19 cellular contexts compared by ENCODE assay signal in the genomic region with DNA sequence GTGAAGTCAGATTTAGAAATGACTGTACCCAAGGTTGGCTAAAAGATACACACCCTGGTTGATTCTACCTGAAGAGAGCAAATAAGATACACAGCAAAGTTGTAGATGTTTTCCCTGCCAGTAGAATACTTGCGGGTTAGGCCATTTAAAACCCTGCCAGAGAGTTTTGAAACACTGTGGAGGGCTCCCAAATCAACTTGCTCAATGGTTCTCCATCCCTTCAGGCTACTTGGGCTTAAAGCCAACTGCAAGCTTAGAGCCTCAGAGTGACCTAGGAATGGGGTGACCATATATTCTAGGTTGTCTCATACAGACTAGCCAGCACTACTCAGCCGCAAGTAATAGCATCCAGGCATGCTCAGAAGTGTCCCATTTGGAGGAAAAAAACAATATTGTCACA. TPM values are rescaled to one million over a fixed set of nuclear protein-coding genes. Genes with fewer than 3 reads are reported as not detected.
DNase-seq lines count a peak whose midpoint lies in the region; ATAC-seq and TF ChIP-seq lines count a peak whose summit lies in the region.
"Had no signal": no experiment of that assay in that cellular context is flagged by ENCODE, and none has a peak within 500 bp of the region (broad histone marks: within the 10 kb centered on the region; RNA-seq: fewer than 3 reads in every experiment).

No MANE protein-coding gene starts in this region.

- TF ChIP-seq RAD21 in SK-N-SH (IDR thresholded peaks at IDR 0.05; ENCODE audit: low read length): no peak

- DNase-seq in AG09309 (ENCODE audit: low read depth): peak; percentile 46
- no peak for DNase-seq in SK-N-SH
- DNase-seq in Right ventricle myocardium superior: no peak
- DNase-seq in sigmoid colon: peak; percentile 77
- DNase-seq in CD8-positive, alpha-beta memory T cell: no peak
- DNase-seq in COLO668 (lab: John Stamatoyannopoulos, UW; ENCODE audit: unreplicated experiment): no peak
- DNase-seq: caudate nucleus; DMS153; left cardiac atrium; naive thymus-derived CD4-positive, alpha-beta T cell; NCI-H69; RPMI8226; stimulated activated CD4-positive, alpha-beta T cell treated with anti-CD3 and anti-CD28 coated beads, Interleukin-2, amount 100 ng/mL, for 48 hours had no signal

- POLR2A ChIA-PET in SK-N-SH (lab: Yijun Ruan, JAX): no interaction called here
- POLR2A ChIA-PET in CD8-positive, alpha-beta memory T cell (lab: Charles Lee): no interaction called here

- no peaks in the 10 kb centered on the region for H3K9me3 ChIP-seq in SK-N-SH
- H3K9me3 ChIP-seq in sigmoid colon: no peaks in the 10 kb centered on the region
- no peaks in the 10 kb centered on the region for H3K9me3 ChIP-seq in CD8-positive, alpha-beta memory T cell (ENCODE audit: low read length)

- H3K27ac Mint-ChIP-seq in CD8-positive, alpha-beta memory T cell: no peak overlapping the region
- H3K27ac Mint-ChIP-seq: activated naive CD4-positive, alpha-beta T cell treated with anti-CD3 and anti-CD28 coated beads, Interleukin-2, amount 50 U/mL, for 72 hours; naive thymus-derived CD4-positive, alpha-beta T cell had no signal

- H3K36me3 ChIP-seq in SK-N-SH (replicated peaks in 1 of 2; ENCODE audit: control insufficient read depth in 1 of 2, insufficient read depth in 2 of 2, low read length in 1 of 2) (peaks cover 54 to 80% of the 10 kb centered on the region in 2 experiments), sigmoid colon (peaks cover 0 to 42% (median 6%) of the 10 kb centered on the region in 4 donors)
- H3K36me3 ChIP-seq in CD8-positive, alpha-beta memory T cell (ENCODE audit: insufficient read depth, low read length): no peaks in the 10 kb centered on the region

- peaks cover 1 to 34% of the 10 kb centered on the region in 2 donors for H3K27me3 Mint-ChIP-seq in CD8-positive, alpha-beta memory T cell

- H3K4me1 Mint-ChIP-seq in CD8-positive, alpha-beta memory T cell: no peaks in the 10 kb centered on the region
- H3K4me1 Mint-ChIP-seq: naive thymus-derived CD4-positive, alpha-beta T cell had no signal

- no peaks in the 10 kb centered on the region for H3K9me3 Mint-ChIP-seq in CD8-positive, alpha-beta memory T cell

- H2AFZ ChIP-seq in SK-N-SH (ENCODE audit: low read depth): no peak overlapping the region
- H2AFZ ChIP-seq: hepatocyte had no signal

- CTCF ChIA-PET in SK-N-SH (lab: Yijun Ruan, JAX): no interaction called here
- CTCF ChIA-PET in CD8-positive, alpha-beta memory T cell (lab: Charles Lee): interaction anchor here (1.5 kb wide), 1 partner anchor 8 kb away, joined by 4 read pairs; no protein-coding TSS in a partner anchor

- intact Hi-C loops in Right ventricle myocardium superior (cut with DNase I) (no loop called here), sigmoid colon (cut with DNase I) (no loop called here)

- no peak overlapping the region for H3K4me3 Mint-ChIP-seq in CD8-positive, alpha-beta memory T cell
- H3K4me3 Mint-ChIP-seq: naive thymus-derived CD4-positive, alpha-beta T cell had no signal

- H3K4me1 ChIP-seq in SK-N-SH (ENCODE audit: control insufficient read depth in 1 of 2, insufficient read depth in 2 of 2, low read depth in 1 of 2, low read length in 1 of 2) (peaks cover 2 to 63% of the 10 kb centered on the region in 2 experiments), sigmoid colon (peaks cover 0 to 95% (median 68%) of the 10 kb centered on the region in 4 donors)
- H3K4me1 ChIP-seq in CD8-positive, alpha-beta memory T cell (ENCODE audit: insufficient read depth, low read length): no peaks in the 10 kb centered on the region

- peaks cover 49% of the 10 kb centered on the region for H3F3A ChIP-seq in SK-N-SH (replicated peaks; ENCODE audit: insufficient read depth)

- TF ChIP-seq EP300 in SK-N-SH (IDR thresholded peaks at IDR 0.05; ENCODE audit: borderline replicate concordance in 1 of 2, low read depth in 1 of 2, low read length in 1 of 2): no peak
- no peak for TF ChIP-seq EP300 in sigmoid colon (IDR thresholded peaks at IDR 0.05)

- H4K20me1 ChIP-seq in SK-N-SH (ENCODE audit: insufficient read depth): peaks cover 46% of the 10 kb centered on the region

- H3K4me3 ChIP-seq in AG09309 (ENCODE audit: control insufficient read depth, low read depth, low read length) (no peak overlapping the region), SK-N-SH (ENCODE audit: low read depth in 2 of 2, low read length in 1 of 2) (no peak overlapping the region), sigmoid colon (no peak overlapping the region)
- H3K4me3 ChIP-seq in CD8-positive, alpha-beta memory T cell (ENCODE audit: low read length): no peak overlapping the region
- H3K4me3 ChIP-seq: hepatocyte had no signal

- H3K27me3 ChIP-seq in SK-N-SH (ENCODE audit: insufficient read depth): no peaks in the 10 kb centered on the region
- no peaks in the 10 kb centered on the region for H3K27me3 ChIP-seq in sigmoid colon
- H3K27me3 ChIP-seq in CD8-positive, alpha-beta memory T cell (ENCODE audit: insufficient read depth, low read length, poor library complexity, severe bottlenecking): no peaks in the 10 kb centered on the region
- H3K27me3 ChIP-seq: hepatocyte had no signal

- TF ChIP-seq CTCF in AG09309 (IDR thresholded peaks at IDR 0.05; ENCODE audit: control insufficient read depth, insufficient read depth, low read depth, low read length, missing control alignments): no peak
- no peak for TF ChIP-seq CTCF in SK-N-SH (IDR thresholded peaks at IDR 0.05)
- TF ChIP-seq CTCF in sigmoid colon (IDR thresholded peaks at IDR 0.05): no peak

- H3K9ac ChIP-seq in SK-N-SH: no peak overlapping the region
- H3K9ac ChIP-seq: KMS-11 had no signal

- H3K36me3 Mint-ChIP-seq in CD8-positive, alpha-beta memory T cell: no peaks in the 10 kb centered on the region
- H3K36me3 Mint-ChIP-seq: naive thymus-derived CD4-positive, alpha-beta T cell had no signal

- no peaks in the 10 kb centered on the region for H3K9me2 ChIP-seq in SK-N-SH

- no peak for TF ChIP-seq POLR2A in sigmoid colon (IDR thresholded peaks at IDR 0.05)

- H3K4me2 ChIP-seq in SK-N-SH: peak overlapping the region; percentile 36; the same call in 1 of the 2 replicates
- H3K4me2 ChIP-seq: hepatocyte, KMS-11 had no signal

- H3K27ac ChIP-seq in SK-N-SH (ENCODE audit: low read depth in 2 of 2, low read length in 1 of 2) (peak overlapping the region; percentile 29 to 41; a peak in 2 of 4 replicates), sigmoid colon (peak overlapping the region in 3 of 4 donors; percentile 35 to 97 (median 94))
- no peak overlapping the region for H3K27ac ChIP-seq in CD8-positive, alpha-beta memory T cell (ENCODE audit: low read depth, low read length)
- H3K27ac ChIP-seq: hepatocyte, KMS-11 had no signal

- H3K79me2 ChIP-seq in SK-N-SH (ENCODE audit: insufficient read depth): peaks cover 98% of the 10 kb centered on the region
- H3K79me2 ChIP-seq: hepatocyte had no signal

- ATAC-seq in Right ventricle myocardium superior (ENCODE audit: poor library complexity): peak; percentile 53
- ATAC-seq in HG03521 (IDR thresholded peaks at IDR 0.05; ENCODE audit: unreplicated experiment): no peak
- ATAC-seq in HG03565 (IDR thresholded peaks at IDR 0.05; ENCODE audit: unreplicated experiment): no peak
- ATAC-seq: activated naive CD4-positive, alpha-beta T cell treated with anti-CD3 and anti-CD28 coated beads, Interleukin-2, amount 50 U/mL, for 72 hours; HCT116; naive thymus-derived CD4-positive, alpha-beta T cell had no signal

- WGBS in SK-N-SH (ENCODE audit: low lambda C conversion rate): 59% methylated on average over 2 of the region's 2 CpGs
- WGBS in sigmoid colon, 2 donors: 93 to 95% methylated on average over 2 of the region's 2 CpGs

TF ChIP-seq in SK-N-SH, 30 proteins besides CTCF, POLR2A, EP300 and RAD21:
- TF ChIP-seq, protein P1, sequence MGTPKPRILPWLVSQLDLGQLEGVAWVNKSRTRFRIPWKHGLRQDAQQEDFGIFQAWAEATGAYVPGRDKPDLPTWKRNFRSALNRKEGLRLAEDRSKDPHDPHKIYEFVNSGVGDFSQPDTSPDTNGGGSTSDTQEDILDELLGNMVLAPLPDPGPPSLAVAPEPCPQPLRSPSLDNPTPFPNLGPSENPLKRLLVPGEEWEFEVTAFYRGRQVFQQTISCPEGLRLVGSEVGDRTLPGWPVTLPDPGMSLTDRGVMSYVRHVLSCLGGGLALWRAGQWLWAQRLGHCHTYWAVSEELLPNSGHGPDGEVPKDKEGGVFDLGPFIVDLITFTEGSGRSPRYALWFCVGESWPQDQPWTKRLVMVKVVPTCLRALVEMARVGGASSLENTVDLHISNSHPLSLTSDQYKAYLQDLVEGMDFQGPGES (IDR thresholded peaks at IDR 0.05; ENCODE audit: low read depth, low read length): no peak
- TF ChIP-seq NFIC (IDR thresholded peaks at IDR 0.05; ENCODE audit: borderline replicate concordance): 0 out of 2 replicates have a peak, but pooled peaks have one; percentile 21

RNA-seq across cellular contexts. Expression of a gene that starts 10.0 kb away (rescaled TPM):
- 968 and 1,061 TPM in 2 replicates for polyA plus RNA-seq in SK-N-SH (2012; rRNA removed)
- 882 and 1,015 TPM in 2 replicates for polyA plus RNA-seq in SK-N-SH (2012; cell fraction: cytosol; rRNA removed)
- 515 and 554 TPM in 2 replicates for polyA plus RNA-seq in SK-N-SH (2012; cell fraction: nucleus; rRNA removed)
- 300 TPM for total RNA-seq in Right ventricle myocardium superior
- 100 to 1,000 TPM; 328 to 857 (median 577) TPM for total RNA-seq in sigmoid colon
- 10 to 100 TPM in 2 of 3 donors, 1 to 10 TPM in 1; 8.8 to 32.5 (median 18.6) TPM for polyA plus RNA-seq in sigmoid colon
- total RNA-seq in CD8-positive, alpha-beta memory T cell: 1 to 10 TPM; 2.3 to 2.5 TPM
- not detected for polyA plus RNA-seq in CD8-positive, alpha-beta memory T cell
- total RNA-seq: activated naive CD4-positive, alpha-beta T cell treated with anti-CD3 and anti-CD28 coated beads, Interleukin-2, amount 50 U/mL, for 72 hours had no signal
- polyA plus RNA-seq: naive thymus-derived CD4-positive, alpha-beta T cell had no signal

RNA-seq across cellular contexts. Expression of a gene that starts 35.3 kb away (rescaled TPM):
- 182 and 265 TPM in 2 replicates for polyA plus RNA-seq in SK-N-SH (2012; rRNA removed)
- polyA plus RNA-seq in SK-N-SH (2012; cell fraction: cytosol; rRNA removed): 265 and 285 TPM in 2 replicates
- 58.7 and 83.4 TPM in 2 replicates for polyA plus RNA-seq in SK-N-SH (2012; cell fraction: nucleus; rRNA removed)
- 183 TPM for total RNA-seq in Right ventricle myocardium superior
- total RNA-seq in sigmoid colon: 100 to 1,000 TPM in 1 of 4 donors, 10 to 100 TPM in 3; 81.8 to 142 (median 88.6) TPM
- polyA plus RNA-seq in sigmoid colon: 10 to 100 TPM in 1 of 3 donors, 1 to 10 TPM in 2; 4.6 to 12.8 (median 7.8) TPM
- not detected for total RNA-seq in CD8-positive, alpha-beta memory T cell
- polyA plus RNA-seq in CD8-positive, alpha-beta memory T cell: not detected
- polyA plus RNA-seq: naive thymus-derived CD4-positive, alpha-beta T cell had no signal

Comparison
In these comparisons a context has a peak if more than half of its experiments do, and no peak if none do; other contexts are left out.
1. DNase-seq: peak in AG09309 (single experiment) and sigmoid colon (single experiment); none in SK-N-SH (single experiment), Right ventricle myocardium superior (single experiment), CD8-positive, alpha-beta memory T cell (0 of 5) and COLO668 (single experiment).
2. RNA of a gene that starts 10.0 kb away (total RNA-seq): 328 to 857 TPM in sigmoid colon and 300 TPM in Right ventricle myocardium superior (single experiment); 2.3 to 2.5 TPM in CD8-positive, alpha-beta memory T cell; every median in the first group is over 10 times any median in the second.
3. RNA of a gene that starts 35.3 kb away (total RNA-seq): 183 TPM in Right ventricle myocardium superior (single experiment) and 81.8 to 142 TPM in sigmoid colon; not detected in CD8-positive, alpha-beta memory T cell; every median in the first group is over 10 times any median in the second.